In genomic region chr4:127759228-127759820, GRCh38 we compare ENCODE assay signal across 1 cellular context.
TF ChIP-seq lines count a peak whose summit lies in the region.

No MANE protein-coding gene starts in this region.

TF ChIP-seq in liver, 16 proteins besides CTCF, POLR2A, EP300 and RAD21:
- no peak for TF ChIP-seq REST (IDR thresholded peaks at IDR 0.05)
- TF ChIP-seq TAF1 (conservative IDR thresholded peaks at IDR 0.05), result no peak
- TF ChIP-seq RXRA (IDR thresholded peaks at IDR 0.05), result peak; percentile 21 to 31
- no peak for TF ChIP-seq EGR1 (IDR thresholded peaks at IDR 0.05; ENCODE audit: low read depth in 2 of 2)
TF ChIP-seq in liver: peak in this region for 1.
